2 cellular contexts compared by ENCODE assay signal in the genomic region with DNA sequence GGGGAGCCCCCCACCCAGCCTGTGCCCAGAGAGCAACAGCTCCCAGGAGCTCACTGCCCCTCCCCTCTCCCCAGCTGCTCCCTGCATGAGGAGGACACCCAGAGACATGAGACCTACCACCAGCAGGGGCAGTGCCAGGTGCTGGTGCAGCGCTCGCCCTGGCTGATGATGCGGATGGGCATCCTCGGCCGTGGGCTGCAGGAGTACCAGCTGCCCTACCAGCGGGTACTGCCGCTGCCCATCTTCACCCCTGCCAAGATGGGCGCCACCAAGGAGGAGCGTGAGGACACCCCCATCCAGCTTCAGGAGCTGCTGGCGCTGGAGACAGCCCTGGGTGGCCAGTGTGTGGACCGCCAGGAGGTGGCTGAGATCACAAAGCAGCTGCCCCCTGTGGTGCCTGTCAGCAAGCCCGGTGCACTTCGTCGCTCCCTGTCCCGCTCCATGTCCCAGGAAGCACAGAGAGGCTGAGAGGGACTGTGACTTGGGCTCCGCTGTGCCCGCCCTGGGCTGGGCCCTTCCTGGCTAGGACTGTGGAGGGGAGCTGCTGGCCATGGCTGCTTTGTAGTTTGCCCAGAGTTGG.
A peak's percentile ranks its signal among the peaks of the same experiment; 100 is the strongest.
TF ChIP-seq lines count a peak whose summit lies in the region.

No MANE protein-coding gene starts in this region.

TF ChIP-seq in HEK293, 187 proteins besides CTCF, POLR2A, EP300 and RAD21 (continued from another document and continues in another):
- TF ChIP-seq REPIN1 (tag by site-specific recombination; IDR thresholded peaks at IDR 0.05; ENCODE audit: low read depth): no peak
- no peak for TF ChIP-seq ZNF707 (tag by site-specific recombination; IDR thresholded peaks at IDR 0.05)
- TF ChIP-seq ZNF335 (tag by site-specific recombination; conservative IDR thresholded peaks at IDR 0.05): peak; percentile 87
- TF ChIP-seq ZNF747 (tag by site-specific recombination; IDR thresholded peaks at IDR 0.05): no peak
- TF ChIP-seq, protein P1, sequence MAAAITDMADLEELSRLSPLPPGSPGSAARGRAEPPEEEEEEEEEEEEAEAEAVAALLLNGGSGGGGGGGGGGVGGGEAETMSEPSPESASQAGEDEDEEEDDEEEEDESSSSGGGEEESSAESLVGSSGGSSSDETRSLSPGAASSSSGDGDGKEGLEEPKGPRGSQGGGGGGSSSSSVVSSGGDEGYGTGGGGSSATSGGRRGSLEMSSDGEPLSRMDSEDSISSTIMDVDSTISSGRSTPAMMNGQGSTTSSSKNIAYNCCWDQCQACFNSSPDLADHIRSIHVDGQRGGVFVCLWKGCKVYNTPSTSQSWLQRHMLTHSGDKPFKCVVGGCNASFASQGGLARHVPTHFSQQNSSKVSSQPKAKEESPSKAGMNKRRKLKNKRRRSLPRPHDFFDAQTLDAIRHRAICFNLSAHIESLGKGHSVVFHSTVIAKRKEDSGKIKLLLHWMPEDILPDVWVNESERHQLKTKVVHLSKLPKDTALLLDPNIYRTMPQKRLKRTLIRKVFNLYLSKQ (tag by site-specific recombination; IDR thresholded peaks at IDR 0.05; ENCODE audit: borderline replicate concordance): no peak
- TF ChIP-seq, protein P2, sequence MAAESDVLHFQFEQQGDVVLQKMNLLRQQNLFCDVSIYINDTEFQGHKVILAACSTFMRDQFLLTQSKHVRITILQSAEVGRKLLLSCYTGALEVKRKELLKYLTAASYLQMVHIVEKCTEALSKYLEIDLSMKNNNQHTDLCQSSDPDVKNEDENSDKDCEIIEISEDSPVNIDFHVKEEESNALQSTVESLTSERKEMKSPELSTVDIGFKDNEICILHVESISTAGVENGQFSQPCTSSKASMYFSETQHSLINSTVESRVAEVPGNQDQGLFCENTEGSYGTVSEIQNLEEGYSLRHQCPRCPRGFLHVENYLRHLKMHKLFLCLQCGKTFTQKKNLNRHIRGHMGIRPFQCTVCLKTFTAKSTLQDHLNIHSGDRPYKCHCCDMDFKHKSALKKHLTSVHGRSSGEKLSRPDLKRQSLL (tag by site-specific recombination; IDR thresholded peaks at IDR 0.05): peak; percentile 28; the same call in 1 of the 2 replicates
- TF ChIP-seq ZNF830 (tag by site-specific recombination; IDR thresholded peaks at IDR 0.05; ENCODE audit: low read depth): no peak
- TF ChIP-seq ZNF768 (tag by site-specific recombination; IDR thresholded peaks at IDR 0.05): no peak
- TF ChIP-seq, protein P3, sequence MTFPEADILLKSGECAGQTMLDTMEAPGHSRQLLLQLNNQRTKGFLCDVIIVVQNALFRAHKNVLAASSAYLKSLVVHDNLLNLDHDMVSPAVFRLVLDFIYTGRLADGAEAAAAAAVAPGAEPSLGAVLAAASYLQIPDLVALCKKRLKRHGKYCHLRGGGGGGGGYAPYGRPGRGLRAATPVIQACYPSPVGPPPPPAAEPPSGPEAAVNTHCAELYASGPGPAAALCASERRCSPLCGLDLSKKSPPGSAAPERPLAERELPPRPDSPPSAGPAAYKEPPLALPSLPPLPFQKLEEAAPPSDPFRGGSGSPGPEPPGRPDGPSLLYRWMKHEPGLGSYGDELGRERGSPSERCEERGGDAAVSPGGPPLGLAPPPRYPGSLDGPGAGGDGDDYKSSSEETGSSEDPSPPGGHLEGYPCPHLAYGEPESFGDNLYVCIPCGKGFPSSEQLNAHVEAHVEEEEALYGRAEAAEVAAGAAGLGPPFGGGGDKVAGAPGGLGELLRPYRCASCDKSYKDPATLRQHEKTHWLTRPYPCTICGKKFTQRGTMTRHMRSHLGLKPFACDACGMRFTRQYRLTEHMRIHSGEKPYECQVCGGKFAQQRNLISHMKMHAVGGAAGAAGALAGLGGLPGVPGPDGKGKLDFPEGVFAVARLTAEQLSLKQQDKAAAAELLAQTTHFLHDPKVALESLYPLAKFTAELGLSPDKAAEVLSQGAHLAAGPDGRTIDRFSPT (tag by site-specific recombination; IDR thresholded peaks at IDR 0.05): peak; percentile 91
- no peak for TF ChIP-seq ZNF629 (tag by site-specific recombination; IDR thresholded peaks at IDR 0.05)
- no peak for TF ChIP-seq ZNF2 (tag by site-specific recombination; IDR thresholded peaks at IDR 0.05)
- TF ChIP-seq ZXDB (tag by site-specific recombination; IDR thresholded peaks at IDR 0.05): no peak
- TF ChIP-seq ZFP69B (tag by site-specific recombination; IDR thresholded peaks at IDR 0.05): no peak
- TF ChIP-seq, protein P4, sequence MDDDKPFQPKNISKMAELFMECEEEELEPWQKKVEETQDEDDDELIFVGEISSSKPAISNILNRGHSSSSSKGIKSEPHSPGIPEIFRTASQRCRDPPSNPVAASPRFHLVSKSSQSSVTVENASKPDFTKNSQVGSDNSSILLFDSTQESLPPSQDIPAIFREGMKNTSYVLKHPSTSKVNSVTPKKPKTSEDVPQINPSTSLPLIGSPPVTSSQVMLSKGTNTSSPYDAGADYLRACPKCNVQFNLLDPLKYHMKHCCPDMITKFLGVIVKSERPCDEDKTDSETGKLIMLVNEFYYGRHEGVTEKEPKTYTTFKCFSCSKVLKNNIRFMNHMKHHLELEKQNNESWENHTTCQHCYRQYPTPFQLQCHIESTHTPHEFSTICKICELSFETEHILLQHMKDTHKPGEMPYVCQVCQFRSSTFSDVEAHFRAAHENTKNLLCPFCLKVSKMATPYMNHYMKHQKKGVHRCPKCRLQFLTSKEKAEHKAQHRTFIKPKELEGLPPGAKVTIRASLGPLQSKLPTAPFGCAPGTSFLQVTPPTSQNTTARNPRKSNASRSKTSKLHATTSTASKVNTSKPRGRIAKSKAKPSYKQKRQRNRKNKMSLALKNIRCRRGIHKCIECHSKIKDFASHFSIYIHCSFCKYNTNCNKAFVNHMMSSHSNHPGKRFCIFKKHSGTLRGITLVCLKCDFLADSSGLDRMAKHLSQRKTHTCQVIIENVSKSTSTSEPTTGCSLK (tag by site-specific recombination; IDR thresholded peaks at IDR 0.05): no peak
- TF ChIP-seq WT1 (tag by site-specific recombination; IDR thresholded peaks at IDR 0.05): no peak
- TF ChIP-seq ZNF658 (tag by site-specific recombination; IDR thresholded peaks at IDR 0.05): no peak
- no peak for TF ChIP-seq ZNF140 (tag by site-specific recombination; IDR thresholded peaks at IDR 0.05)
- peak; percentile 95 for TF ChIP-seq ZIC2 (tag by site-specific recombination; IDR thresholded peaks at IDR 0.05)
- TF ChIP-seq ZNF24 (tag by site-specific recombination; IDR thresholded peaks at IDR 0.05): no peak
- no peak for TF ChIP-seq ZNF624 (tag by site-specific recombination; IDR thresholded peaks at IDR 0.05)
- no peak for TF ChIP-seq ZNF544 (tag by site-specific recombination; IDR thresholded peaks at IDR 0.05)
- no peak for TF ChIP-seq ZNF837 (tag by site-specific recombination; IDR thresholded peaks at IDR 0.05)
- TF ChIP-seq MEIS1 (CRISPR knock-in tag; IDR thresholded peaks at IDR 0.05; ENCODE audit: borderline replicate concordance): no peak
- TF ChIP-seq TCF7L2 (IDR thresholded peaks at IDR 0.05; ENCODE audit: borderline replicate concordance, low read depth, low read length): no peak
- no peak for TF ChIP-seq KLF1 (tag by site-specific recombination; IDR thresholded peaks at IDR 0.05)
- TF ChIP-seq ZNF501 (tag by site-specific recombination; IDR thresholded peaks at IDR 0.05): no peak
- TF ChIP-seq ZNF555 (tag by site-specific recombination; conservative IDR thresholded peaks at IDR 0.05): no peak
- no peak for TF ChIP-seq ZBTB48 (tag by site-specific recombination; IDR thresholded peaks at IDR 0.05)
- no peak for TF ChIP-seq ZNF560 (tag by site-specific recombination; IDR thresholded peaks at IDR 0.05; ENCODE audit: borderline replicate concordance)
- no peak for TF ChIP-seq KLF9 (tag by site-specific recombination; IDR thresholded peaks at IDR 0.05; ENCODE audit: low read depth)

TF ChIP-seq in HepG2, 621 proteins besides CTCF, POLR2A, EP300 and RAD21 (continued from another document and continues in another):
- TF ChIP-seq TSC22D2 (CRISPR knock-in tag; IDR thresholded peaks at IDR 0.05; ENCODE audit: borderline replicate concordance) (no peak), RORA (CRISPR knock-in tag; IDR thresholded peaks at IDR 0.05) (no peak), THYN1 (CRISPR knock-in tag; IDR thresholded peaks at IDR 0.05; ENCODE audit: borderline replicate concordance, low read depth) (no peak), NFRKB (IDR thresholded peaks at IDR 0.05) (no peak), TRIM24 (CRISPR knock-in tag; IDR thresholded peaks at IDR 0.05) (no peak), XRCC5 (optimal IDR thresholded peaks at IDR 0.05; ENCODE audit: low read length) (no peak), SALL1 (CRISPR knock-in tag; IDR thresholded peaks at IDR 0.05) (no peak), HNF4A (CRISPR knock-in tag; IDR thresholded peaks at IDR 0.05) (no peak), KLF11 (CRISPR knock-in tag; IDR thresholded peaks at IDR 0.05) (no peak), KLF13 (CRISPR knock-in tag; IDR thresholded peaks at IDR 0.05) (0 out of 2 replicates have a peak, but pooled peaks have one; percentile 46), IRX3 (CRISPR knock-in tag; IDR thresholded peaks at IDR 0.05; ENCODE audit: borderline replicate concordance, low read depth) (no peak), HIVEP1 (CRISPR knock-in tag; IDR thresholded peaks at IDR 0.05) (peak; percentile 12; the same call in 1 of the 2 replicates), REXO4 (CRISPR knock-in tag; IDR thresholded peaks at IDR 0.05; ENCODE audit: borderline replicate concordance) (no peak), HNRNPH1 (optimal IDR thresholded peaks at IDR 0.05; ENCODE audit: low read depth, low read length) (no peak), ZNF556 (CRISPR knock-in tag; IDR thresholded peaks at IDR 0.05; ENCODE audit: borderline replicate concordance) (no peak), RFX5 (IDR thresholded peaks at IDR 0.05; ENCODE audit: low read depth, low read length) (no peak), KDM4B (CRISPR knock-in tag; IDR thresholded peaks at IDR 0.05) (no peak), HDAC1 (CRISPR knock-in tag; IDR thresholded peaks at IDR 0.05) (0 out of 2 replicates have a peak, but pooled peaks have one; percentile 13), MED1 (CRISPR knock-in tag; IDR thresholded peaks at IDR 0.05) (no peak), CHD4 (IDR thresholded peaks at IDR 0.05; ENCODE audit: borderline replicate concordance, low read length) (no peak), ZNF337 (CRISPR knock-in tag; IDR thresholded peaks at IDR 0.05; ENCODE audit: borderline replicate concordance, low read depth) (no peak)
- TF ChIP-seq, protein P5, sequence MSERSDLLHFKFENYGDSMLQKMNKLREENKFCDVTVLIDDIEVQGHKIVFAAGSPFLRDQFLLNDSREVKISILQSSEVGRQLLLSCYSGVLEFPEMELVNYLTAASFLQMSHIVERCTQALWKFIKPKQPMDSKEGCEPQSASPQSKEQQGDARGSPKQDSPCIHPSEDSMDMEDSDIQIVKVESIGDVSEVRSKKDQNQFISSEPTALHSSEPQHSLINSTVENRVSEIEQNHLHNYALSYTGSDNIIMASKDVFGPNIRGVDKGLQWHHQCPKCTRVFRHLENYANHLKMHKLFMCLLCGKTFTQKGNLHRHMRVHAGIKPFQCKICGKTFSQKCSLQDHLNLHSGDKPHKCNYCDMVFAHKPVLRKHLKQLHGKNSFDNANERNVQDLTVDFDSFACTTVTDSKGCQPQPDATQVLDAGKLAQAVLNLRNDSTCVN (CRISPR knock-in tag; IDR thresholded peaks at IDR 0.05; ENCODE audit: borderline replicate concordance): no peak
- TF ChIP-seq, protein P6, sequence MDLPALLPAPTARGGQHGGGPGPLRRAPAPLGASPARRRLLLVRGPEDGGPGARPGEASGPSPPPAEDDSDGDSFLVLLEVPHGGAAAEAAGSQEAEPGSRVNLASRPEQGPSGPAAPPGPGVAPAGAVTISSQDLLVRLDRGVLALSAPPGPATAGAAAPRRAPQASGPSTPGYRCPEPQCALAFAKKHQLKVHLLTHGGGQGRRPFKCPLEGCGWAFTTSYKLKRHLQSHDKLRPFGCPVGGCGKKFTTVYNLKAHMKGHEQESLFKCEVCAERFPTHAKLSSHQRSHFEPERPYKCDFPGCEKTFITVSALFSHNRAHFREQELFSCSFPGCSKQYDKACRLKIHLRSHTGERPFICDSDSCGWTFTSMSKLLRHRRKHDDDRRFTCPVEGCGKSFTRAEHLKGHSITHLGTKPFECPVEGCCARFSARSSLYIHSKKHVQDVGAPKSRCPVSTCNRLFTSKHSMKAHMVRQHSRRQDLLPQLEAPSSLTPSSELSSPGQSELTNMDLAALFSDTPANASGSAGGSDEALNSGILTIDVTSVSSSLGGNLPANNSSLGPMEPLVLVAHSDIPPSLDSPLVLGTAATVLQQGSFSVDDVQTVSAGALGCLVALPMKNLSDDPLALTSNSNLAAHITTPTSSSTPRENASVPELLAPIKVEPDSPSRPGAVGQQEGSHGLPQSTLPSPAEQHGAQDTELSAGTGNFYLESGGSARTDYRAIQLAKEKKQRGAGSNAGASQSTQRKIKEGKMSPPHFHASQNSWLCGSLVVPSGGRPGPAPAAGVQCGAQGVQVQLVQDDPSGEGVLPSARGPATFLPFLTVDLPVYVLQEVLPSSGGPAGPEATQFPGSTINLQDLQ (CRISPR knock-in tag; IDR thresholded peaks at IDR 0.05): no peak
- TF ChIP-seq, protein P7, sequence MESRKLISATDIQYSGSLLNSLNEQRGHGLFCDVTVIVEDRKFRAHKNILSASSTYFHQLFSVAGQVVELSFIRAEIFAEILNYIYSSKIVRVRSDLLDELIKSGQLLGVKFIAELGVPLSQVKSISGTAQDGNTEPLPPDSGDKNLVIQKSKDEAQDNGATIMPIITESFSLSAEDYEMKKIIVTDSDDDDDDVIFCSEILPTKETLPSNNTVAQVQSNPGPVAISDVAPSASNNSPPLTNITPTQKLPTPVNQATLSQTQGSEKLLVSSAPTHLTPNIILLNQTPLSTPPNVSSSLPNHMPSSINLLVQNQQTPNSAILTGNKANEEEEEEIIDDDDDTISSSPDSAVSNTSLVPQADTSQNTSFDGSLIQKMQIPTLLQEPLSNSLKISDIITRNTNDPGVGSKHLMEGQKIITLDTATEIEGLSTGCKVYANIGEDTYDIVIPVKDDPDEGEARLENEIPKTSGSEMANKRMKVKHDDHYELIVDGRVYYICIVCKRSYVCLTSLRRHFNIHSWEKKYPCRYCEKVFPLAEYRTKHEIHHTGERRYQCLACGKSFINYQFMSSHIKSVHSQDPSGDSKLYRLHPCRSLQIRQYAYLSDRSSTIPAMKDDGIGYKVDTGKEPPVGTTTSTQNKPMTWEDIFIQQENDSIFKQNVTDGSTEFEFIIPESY (CRISPR knock-in tag; IDR thresholded peaks at IDR 0.05): peak; percentile 37; the same call in 1 of the 2 replicates
- TF ChIP-seq, protein P8, sequence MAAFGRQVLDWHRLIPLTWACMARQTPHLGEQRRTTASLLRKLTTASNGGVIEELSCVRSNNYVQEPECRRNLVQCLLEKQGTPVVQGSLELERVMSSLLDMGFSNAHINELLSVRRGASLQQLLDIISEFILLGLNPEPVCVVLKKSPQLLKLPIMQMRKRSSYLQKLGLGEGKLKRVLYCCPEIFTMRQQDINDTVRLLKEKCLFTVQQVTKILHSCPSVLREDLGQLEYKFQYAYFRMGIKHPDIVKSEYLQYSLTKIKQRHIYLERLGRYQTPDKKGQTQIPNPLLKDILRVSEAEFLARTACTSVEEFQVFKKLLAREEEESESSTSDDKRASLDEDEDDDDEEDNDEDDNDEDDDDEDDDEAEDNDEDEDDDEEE (CRISPR knock-in tag; IDR thresholded peaks at IDR 0.05): no peak
- TF ChIP-seq, protein P9, sequence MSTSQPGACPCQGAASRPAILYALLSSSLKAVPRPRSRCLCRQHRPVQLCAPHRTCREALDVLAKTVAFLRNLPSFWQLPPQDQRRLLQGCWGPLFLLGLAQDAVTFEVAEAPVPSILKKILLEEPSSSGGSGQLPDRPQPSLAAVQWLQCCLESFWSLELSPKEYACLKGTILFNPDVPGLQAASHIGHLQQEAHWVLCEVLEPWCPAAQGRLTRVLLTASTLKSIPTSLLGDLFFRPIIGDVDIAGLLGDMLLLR (CRISPR knock-in tag; IDR thresholded peaks at IDR 0.05): 0 out of 2 replicates have a peak, but pooled peaks have one; percentile 39
- TF ChIP-seq, protein P10, sequence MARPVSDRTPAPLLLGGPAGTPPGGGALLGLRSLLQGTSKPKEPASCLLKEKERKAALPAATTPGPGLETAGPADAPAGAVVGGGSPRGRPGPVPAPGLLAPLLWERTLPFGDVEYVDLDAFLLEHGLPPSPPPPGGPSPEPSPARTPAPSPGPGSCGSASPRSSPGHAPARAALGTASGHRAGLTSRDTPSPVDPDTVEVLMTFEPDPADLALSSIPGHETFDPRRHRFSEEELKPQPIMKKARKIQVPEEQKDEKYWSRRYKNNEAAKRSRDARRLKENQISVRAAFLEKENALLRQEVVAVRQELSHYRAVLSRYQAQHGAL (CRISPR knock-in tag; IDR thresholded peaks at IDR 0.05; ENCODE audit: not compliant biosample characterization): no peak
